2 cellular contexts compared by ENCODE assay signal in genomic region chrX:49829016-49829415, GRCh38.
TF ChIP-seq lines count a peak whose summit lies in the region.

PAGE4 (plus strand) TSS chrX:49829303; CDS start chrX:49830429, 1,126 bp downstream.

TF ChIP-seq in SK-N-SH, 30 proteins besides CTCF, POLR2A, EP300 and RAD21:
- TF ChIP-seq GABPA (IDR thresholded peaks at IDR 0.05; ENCODE audit: low read depth), result no peak
- no peak for TF ChIP-seq IRF3 (IDR thresholded peaks at IDR 0.05; ENCODE audit: low read depth, low read length)
- no peak for TF ChIP-seq JUND (IDR thresholded peaks at IDR 0.05)
- no peak for TF ChIP-seq FOXM1 (IDR thresholded peaks at IDR 0.05; ENCODE audit: low read depth)

TF ChIP-seq in SK-N-SH treated with all-trans-retinoic acid at 6 μM for 48 hours, 23 proteins besides CTCF, POLR2A, EP300 and RAD21:
- no peak for TF ChIP-seq ZFP3 (CRISPR knock-in tag; IDR thresholded peaks at IDR 0.05)
- TF ChIP-seq OSR1 (CRISPR knock-in tag; IDR thresholded peaks at IDR 0.05), result no peak
- no peak for TF ChIP-seq TCF4 (CRISPR knock-in tag; IDR thresholded peaks at IDR 0.05; ENCODE audit: borderline replicate concordance)
- TF ChIP-seq ZFP30 (CRISPR knock-in tag; IDR thresholded peaks at IDR 0.05), result no peak
- TF ChIP-seq ZNF70 (CRISPR knock-in tag; IDR thresholded peaks at IDR 0.05), result no peak
- no peak for TF ChIP-seq ZNF8 (CRISPR knock-in tag; IDR thresholded peaks at IDR 0.05)
- TF ChIP-seq ARNTL (CRISPR knock-in tag; IDR thresholded peaks at IDR 0.05; ENCODE audit: borderline replicate concordance, low read depth), result no peak
- TF ChIP-seq ESRRG (CRISPR knock-in tag; IDR thresholded peaks at IDR 0.05), result no peak
- no peak for TF ChIP-seq TSHZ2 (CRISPR knock-in tag; IDR thresholded peaks at IDR 0.05)
- TF ChIP-seq PATZ1 (CRISPR knock-in tag; IDR thresholded peaks at IDR 0.05; ENCODE audit: borderline replicate concordance), result no peak
- no peak for TF ChIP-seq CSDC2 (CRISPR knock-in tag; IDR thresholded peaks at IDR 0.05)
- TF ChIP-seq POU6F1 (CRISPR knock-in tag; IDR thresholded peaks at IDR 0.05; ENCODE audit: borderline replicate concordance, low read depth), result no peak
- TF ChIP-seq BACH2 (CRISPR knock-in tag; IDR thresholded peaks at IDR 0.05; ENCODE audit: borderline replicate concordance), result no peak
- TF ChIP-seq PPARA (CRISPR knock-in tag; IDR thresholded peaks at IDR 0.05; ENCODE audit: borderline replicate concordance), result no peak
- TF ChIP-seq ISL1 (CRISPR knock-in tag; IDR thresholded peaks at IDR 0.05), result no peak
- no peak for TF ChIP-seq ZNF565 (CRISPR knock-in tag; conservative IDR thresholded peaks at IDR 0.05; ENCODE audit: low read depth)
